In genomic region chr17:2794116-2794803, GRCh38 we compare ENCODE assay signal across 19 cellular contexts. TPM values are rescaled to one million over a fixed set of nuclear protein-coding genes. Genes with fewer than 3 reads are reported as not detected.
A peak's percentile ranks its signal among the peaks of the same experiment; 100 is the strongest.
DNase-seq lines count a peak whose midpoint lies in the region; ATAC-seq lines count a peak whose summit lies in the region.
"Had no signal": no experiment of that assay in that cellular context is flagged by ENCODE, and none has a peak within 500 bp of the region (broad histone marks: within the 10 kb centered on the region; RNA-seq: fewer than 3 reads in every experiment).

No MANE protein-coding gene starts in this region.

- H3K9me3 Mint-ChIP-seq in activated naive CD8-positive, alpha-beta T cell (ENCODE audit: low read depth) = no peaks in the 10 kb centered on the region
- H3K9me3 Mint-ChIP-seq in activated naive CD8-positive, alpha-beta T cell treated with anti-CD3 and anti-CD28 coated beads for 36 hours = no peaks in the 10 kb centered on the region
- H3K9me3 Mint-ChIP-seq in activated naive CD4-positive, alpha-beta T cell treated with anti-CD3 and anti-CD28 coated beads, Interleukin-2, amount 50 U/mL, for 24 hours = no peaks in the 10 kb centered on the region
- H3K9me3 Mint-ChIP-seq in stimulated activated memory B cell treated with anti-CD40 and anti-IgM and Interleukin-4, amounts not matched to agents 10 μg/mL and 1 μg/mL and 100 μg/mL, for 72 hours = no peaks in the 10 kb centered on the region

- DNase-seq in activated naive CD8-positive, alpha-beta T cell treated with anti-CD3 and anti-CD28 coated beads for 36 hours = no peak
- peak; percentile 36 for DNase-seq in MV-4-11 (lab: John Stamatoyannopoulos, UW)
- DNase-seq in NCI-H524 (lab: John Stamatoyannopoulos, UW) = no peak
- no peak for DNase-seq in SKM-1 treated with dmso at 0.1 percent for 144 hours (lab: John Stamatoyannopoulos, UW; ENCODE audit: unreplicated experiment)
- DNase-seq: aorta; mammary epithelial cell; NCI-H1105 treated with DMSO at 0.1 percent for 48 hours; NCI-H2171 treated with DMSO at 0.1 percent for 48 hours; NK-92 treated with Interleukin-12 subunit alpha and Interleukin-12 subunit beta, amount 100 ng/mL, for 24 hours; SIG-M5; stimulated activated CD4-positive, alpha-beta T cell treated with anti-CD3 and anti-CD28 coated beads, Interleukin-4, amount 100 ng/mL, for 1 hour; upper lobe of right lung had no signal

- peak overlapping the region; percentile 71 for H3K4me3 Mint-ChIP-seq in activated naive CD8-positive, alpha-beta T cell
- no peak overlapping the region for H3K4me3 Mint-ChIP-seq in activated naive CD8-positive, alpha-beta T cell treated with anti-CD3 and anti-CD28 coated beads for 36 hours
- peak overlapping the region; percentile 72 for H3K4me3 Mint-ChIP-seq in activated naive CD4-positive, alpha-beta T cell treated with anti-CD3 and anti-CD28 coated beads, Interleukin-2, amount 50 U/mL, for 24 hours
- H3K4me3 Mint-ChIP-seq in stimulated activated memory B cell treated with anti-CD40 and anti-IgM and Interleukin-4, amounts not matched to agents 10 μg/mL and 1 μg/mL and 100 μg/mL, for 72 hours = peak overlapping the region; percentile 49

- H3K27ac Mint-ChIP-seq in activated naive CD8-positive, alpha-beta T cell = no peak overlapping the region
- H3K27ac Mint-ChIP-seq in activated naive CD8-positive, alpha-beta T cell treated with anti-CD3 and anti-CD28 coated beads for 36 hours = no peak overlapping the region
- no peak overlapping the region for H3K27ac Mint-ChIP-seq in activated naive CD4-positive, alpha-beta T cell treated with anti-CD3 and anti-CD28 coated beads, Interleukin-2, amount 50 U/mL, for 24 hours
- H3K27ac Mint-ChIP-seq in stimulated activated memory B cell treated with anti-CD40 and anti-IgM and Interleukin-4, amounts not matched to agents 10 μg/mL and 1 μg/mL and 100 μg/mL, for 72 hours = peak overlapping the region; percentile 22

- no peak for ATAC-seq in stimulated activated memory B cell treated with anti-CD40 and anti-IgM and Interleukin-4, amounts not matched to agents 10 μg/mL and 1 μg/mL and 100 μg/mL, for 72 hours
- ATAC-seq in HG03432 (IDR thresholded peaks at IDR 0.05; ENCODE audit: unreplicated experiment) = no peak
- ATAC-seq: HepG2, sciatic nerve, upper lobe of right lung had no signal

- peaks cover 67% of the 10 kb centered on the region for H3K4me1 Mint-ChIP-seq in activated naive CD8-positive, alpha-beta T cell (ENCODE audit: low read depth)
- H3K4me1 Mint-ChIP-seq in activated naive CD8-positive, alpha-beta T cell treated with anti-CD3 and anti-CD28 coated beads for 36 hours = peaks cover 58% of the 10 kb centered on the region
- H3K4me1 Mint-ChIP-seq in activated naive CD4-positive, alpha-beta T cell treated with anti-CD3 and anti-CD28 coated beads, Interleukin-2, amount 50 U/mL, for 24 hours = peaks cover 71% of the 10 kb centered on the region
- peaks cover 94% of the 10 kb centered on the region for H3K4me1 Mint-ChIP-seq in stimulated activated memory B cell treated with anti-CD40 and anti-IgM and Interleukin-4, amounts not matched to agents 10 μg/mL and 1 μg/mL and 100 μg/mL, for 72 hours

- no peaks in the 10 kb centered on the region for H3K36me3 Mint-ChIP-seq in activated naive CD8-positive, alpha-beta T cell
- no peaks in the 10 kb centered on the region for H3K36me3 Mint-ChIP-seq in activated naive CD8-positive, alpha-beta T cell treated with anti-CD3 and anti-CD28 coated beads for 36 hours
- no peaks in the 10 kb centered on the region for H3K36me3 Mint-ChIP-seq in activated naive CD4-positive, alpha-beta T cell treated with anti-CD3 and anti-CD28 coated beads, Interleukin-2, amount 50 U/mL, for 24 hours
- no peaks in the 10 kb centered on the region for H3K36me3 Mint-ChIP-seq in stimulated activated memory B cell treated with anti-CD40 and anti-IgM and Interleukin-4, amounts not matched to agents 10 μg/mL and 1 μg/mL and 100 μg/mL, for 72 hours

- peaks cover 8% of the 10 kb centered on the region for H3K27me3 Mint-ChIP-seq in activated naive CD8-positive, alpha-beta T cell
- peaks cover 90% of the 10 kb centered on the region for H3K27me3 Mint-ChIP-seq in activated naive CD8-positive, alpha-beta T cell treated with anti-CD3 and anti-CD28 coated beads for 36 hours
- H3K27me3 Mint-ChIP-seq in activated naive CD4-positive, alpha-beta T cell treated with anti-CD3 and anti-CD28 coated beads, Interleukin-2, amount 50 U/mL, for 24 hours = no peaks in the 10 kb centered on the region
- no peaks in the 10 kb centered on the region for H3K27me3 Mint-ChIP-seq in stimulated activated memory B cell treated with anti-CD40 and anti-IgM and Interleukin-4, amounts not matched to agents 10 μg/mL and 1 μg/mL and 100 μg/mL, for 72 hours

RNA-seq across cellular contexts. Expression of gene RAP1GAP2, which starts 2.0 kb away (rescaled TPM):
- not detected for total RNA-seq in activated naive CD8-positive, alpha-beta T cell treated with anti-CD3 and anti-CD28 coated beads for 36 hours

RNA-seq across cellular contexts. Expression of gene CCDC92B, which starts 44.8 kb away (rescaled TPM):
- total RNA-seq in activated naive CD8-positive, alpha-beta T cell treated with anti-CD3 and anti-CD28 coated beads for 36 hours = not detected
- total RNA-seq: H4, HepG2 had no signal
